Comparison of ENCODE assay signal across 1 cellular context in genomic region chr2:100321181-100321880, GRCh38.
TF ChIP-seq lines count a peak whose summit lies in the region.

No MANE protein-coding gene starts in this region.

TF ChIP-seq in endothelial cell of umbilical vein, 7 proteins besides CTCF, POLR2A, EP300 and RAD21:
- no peak for TF ChIP-seq GATA2 (IDR thresholded peaks at IDR 0.05; ENCODE audit: insufficient read depth, insufficient read length, low read depth, low read length)
- peak; percentile 63 for TF ChIP-seq EZH2 (IDR thresholded peaks at IDR 0.05; ENCODE audit: borderline replicate concordance, low read depth, low read length, severe bottlenecking)
